Comparison of ENCODE assay signal across 7 cellular contexts in genomic region chrX:134925551-134925950, GRCh38.
"Had no signal": no experiment of that assay in that cellular context is flagged by ENCODE, and none has a peak within 500 bp of the region (broad histone marks: within the 10 kb centered on the region; RNA-seq: fewer than 3 reads in every experiment).

No MANE protein-coding gene starts in this region.

- H3K4me3 ChIP-seq: K562 had no signal

- DNase-seq: IMR-90, KBM-7, KG1 had no signal

- H3K27ac ChIP-seq: HL-60 had no signal

- H3K27ac Mint-ChIP-seq: IgD-negative memory B cell had no signal

- H3K4me3 Mint-ChIP-seq: IgD-negative memory B cell had no signal

- H3K36me3 Mint-ChIP-seq: IgD-negative memory B cell had no signal

- ATAC-seq: HepG2, K562 had no signal
